Comparison of ENCODE assay signal across 20 cellular contexts in genomic region chr6:136274062-136274461, GRCh38. TPM values are rescaled to one million over a fixed set of nuclear protein-coding genes. Genes with fewer than 3 reads are reported as not detected.
A peak's percentile ranks its signal among the peaks of the same experiment; 100 is the strongest.
DNase-seq lines count a peak whose midpoint lies in the region; ATAC-seq, FAIRE-seq and TF ChIP-seq lines count a peak whose summit lies in the region.
"Had no signal": no experiment of that assay in that cellular context is flagged by ENCODE, and none has a peak within 500 bp of the region (broad histone marks: within the 10 kb centered on the region; RNA-seq: fewer than 3 reads in every experiment).

No MANE protein-coding gene starts in this region.

- peaks cover 80% of the 10 kb centered on the region for H3K79me2 ChIP-seq in K562 (ENCODE audit: control insufficient read depth, insufficient read depth, low read length)

- no peaks in the 10 kb centered on the region for H3K4me1 ChIP-seq in K562 (replicated peaks in 1 of 2; ENCODE audit: control insufficient read depth in 2 of 2, insufficient read depth in 2 of 2, low read length in 2 of 2)
- H3K4me1 ChIP-seq in heart right ventricle: peaks cover 0 to 21% (median 8%) of the 10 kb centered on the region in 9 donors
- no peaks in the 10 kb centered on the region for H3K4me1 ChIP-seq in kidney (ENCODE audit: control insufficient read depth in 1 of 2, insufficient read depth in 1 of 2, low read depth in 1 of 2, low read length in 2 of 2)
- H3K4me1 ChIP-seq: BLaER1 treated with 17β-estradiol and CSF1 and Interleukin-3, amounts not matched to agents 10 nM and 100 nM had no signal

- in situ Hi-C loops in K562 (cut with MboI): no loop called here

- H3K4me1 Mint-ChIP-seq in activated naive CD8-positive, alpha-beta T cell (ENCODE audit: low read depth): peaks cover 55% of the 10 kb centered on the region
- H3K4me1 Mint-ChIP-seq in activated naive CD8-positive, alpha-beta T cell treated with anti-CD3 and anti-CD28 coated beads, Interleukin-2, amount 50 U/mL, for 24 hours: peaks cover 12% of the 10 kb centered on the region

- no peak overlapping the region for H3K4me2 ChIP-seq in K562 (ENCODE audit: insufficient read depth, low read length)
- H3K4me2 ChIP-seq: BLaER1 treated with 17β-estradiol and CSF1 and Interleukin-3, amounts not matched to agents 10 nM and 100 nM had no signal

- no peak overlapping the region for H3K27ac ChIP-seq in K562 (ENCODE audit: extremely low read depth, low read depth, low read length)
- no peak overlapping the region for H3K27ac ChIP-seq in heart right ventricle
- H3K27ac ChIP-seq in kidney (ENCODE audit: low read depth in 2 of 2, low read length in 2 of 2): no peak overlapping the region
- H3K27ac ChIP-seq: BLaER1 treated with 17β-estradiol and CSF1 and Interleukin-3, amounts not matched to agents 10 nM and 100 nM had no signal

- CTCF ChIA-PET in K562 (lab: Yijun Ruan, JAX; ENCODE audit: low intra/inter-chr PET ratio): no interaction called here

- no peaks in the 10 kb centered on the region for H3K9me3 Mint-ChIP-seq in activated naive CD8-positive, alpha-beta T cell (ENCODE audit: low read depth)
- no peaks in the 10 kb centered on the region for H3K9me3 Mint-ChIP-seq in activated naive CD8-positive, alpha-beta T cell treated with anti-CD3 and anti-CD28 coated beads, Interleukin-2, amount 50 U/mL, for 24 hours
- H3K9me3 Mint-ChIP-seq: CD8-positive, alpha-beta T cell had no signal

- H3K9ac ChIP-seq in K562 (ENCODE audit: insufficient read depth in 1 of 2, low read depth in 2 of 2, low read length in 2 of 2): no peak overlapping the region
- H3K9ac ChIP-seq in kidney (ENCODE audit: low read length in 2 of 2): no peak overlapping the region
- H3K9ac ChIP-seq: BLaER1 treated with 17β-estradiol and CSF1 and Interleukin-3, amounts not matched to agents 10 nM and 100 nM had no signal

- H4K20me1 ChIP-seq in K562 (replicated peaks; ENCODE audit: control insufficient read depth, insufficient read depth, low read length): peaks cover 3% of the 10 kb centered on the region; the same call in 1 of the 2 replicates

- H3K27me3 Mint-ChIP-seq in activated naive CD8-positive, alpha-beta T cell: no peaks in the 10 kb centered on the region
- H3K27me3 Mint-ChIP-seq in activated naive CD8-positive, alpha-beta T cell treated with anti-CD3 and anti-CD28 coated beads, Interleukin-2, amount 50 U/mL, for 24 hours: no peaks in the 10 kb centered on the region

- 0 out of 2 replicates have a peak, but pooled peaks have one; percentile 25 for TF ChIP-seq POLR2A in K562 (conservative IDR thresholded peaks at IDR 0.05)

- no peak overlapping the region for H3K4me3 ChIP-seq in K562
- H3K4me3 ChIP-seq in heart right ventricle: no peak overlapping the region
- H3K4me3 ChIP-seq in kidney (ENCODE audit: low read length in 2 of 2): no peak overlapping the region
- H3K4me3 ChIP-seq: BLaER1 treated with 17β-estradiol and CSF1 and Interleukin-3, amounts not matched to agents 10 nM and 100 nM had no signal

- H3K4me3 Mint-ChIP-seq in activated naive CD8-positive, alpha-beta T cell: no peak overlapping the region
- no peak overlapping the region for H3K4me3 Mint-ChIP-seq in activated naive CD8-positive, alpha-beta T cell treated with anti-CD3 and anti-CD28 coated beads, Interleukin-2, amount 50 U/mL, for 24 hours
- H3K4me3 Mint-ChIP-seq: CD8-positive, alpha-beta T cell had no signal

- H3K9me3 ChIP-seq in K562 (replicated peaks; ENCODE audit: control insufficient read depth, insufficient read depth, low read depth, low read length): no peaks in the 10 kb centered on the region
- H3K9me3 ChIP-seq in heart right ventricle: no peaks in the 10 kb centered on the region
- no peaks in the 10 kb centered on the region for H3K9me3 ChIP-seq in kidney (ENCODE audit: control insufficient read depth in 1 of 2, low read length in 2 of 2)
- H3K9me3 ChIP-seq: BLaER1 treated with 17β-estradiol and CSF1 and Interleukin-3, amounts not matched to agents 10 nM and 100 nM had no signal

- no peak for TF ChIP-seq RAD21 in K562 (CRISPR knock-in tag; conservative IDR thresholded peaks at IDR 0.05 in 1 of 2, IDR thresholded peaks at IDR 0.05 in 1 of 2)

- H3K36me3 ChIP-seq in K562 (ENCODE audit: control insufficient read depth, insufficient read depth, low read length): peaks cover 93% of the 10 kb centered on the region
- peaks cover 0 to 97% (median 68%) of the 10 kb centered on the region in 9 donors for H3K36me3 ChIP-seq in heart right ventricle
- peaks cover 36 to 49% of the 10 kb centered on the region in 2 donors for H3K36me3 ChIP-seq in kidney (ENCODE audit: control insufficient read depth in 1 of 2, insufficient read depth in 2 of 2, low read length in 2 of 2)

- no peak for ATAC-seq in activated naive CD8-positive, alpha-beta T cell treated with anti-CD3 and anti-CD28 coated beads, Interleukin-2, amount 50 U/mL, for 24 hours
- ATAC-seq in K562 (no peak), heart right ventricle (no peak)
- ATAC-seq: CD8-positive, alpha-beta T cell had no signal

- WGBS in K562 (ENCODE audit: insufficient coverage, low coverage, missing lambda C conversion rate): 100% methylated on average over 1 of the region's 1 CpG
- 86 to 91% methylated on average over 1 of the region's 1 CpG for WGBS in heart right ventricle, 2 donors

- no peaks in the 10 kb centered on the region for H3K9me1 ChIP-seq in K562 (ENCODE audit: control insufficient read depth, insufficient read depth, low read length)

- POLR2A ChIA-PET in K562 (lab: Yijun Ruan, JAX): interaction anchor here (0.6 to 4.6 kb wide), 9 partner anchors 9 to 39 kb away, joined by 3 to 48 read pairs (median 5); partner anchors contain the start of genes BCLAF1 and MTFR2

- intact Hi-C loops in K562 (cut with micrococcal nuclease): no loop called here
- intact Hi-C loops in heart right ventricle (cut with DNase I): no loop called here
- intact Hi-C loops in kidney (cut with DNase I): no loop called here

- FAIRE-seq in K562 (lab: Jason Lieb, UNC) (no peak), kidney (lab: Jason Lieb, UNC) (no peak)
- FAIRE-seq: GM12891, GM19239, H1 had no signal

- H3K27ac Mint-ChIP-seq in activated naive CD8-positive, alpha-beta T cell: peak overlapping the region; percentile 34
- H3K27ac Mint-ChIP-seq in activated naive CD8-positive, alpha-beta T cell treated with anti-CD3 and anti-CD28 coated beads, Interleukin-2, amount 50 U/mL, for 24 hours: no peak overlapping the region
- H3K27ac Mint-ChIP-seq: CD8-positive, alpha-beta T cell had no signal

- no peak overlapping the region for H2AFZ ChIP-seq in K562 (ENCODE audit: low read depth, low read length)

- no peaks in the 10 kb centered on the region for H3K27me3 ChIP-seq in K562 (ENCODE audit: control insufficient read depth in 2 of 2, insufficient read depth in 2 of 2, low read length in 2 of 2)
- H3K27me3 ChIP-seq in heart right ventricle: no peaks in the 10 kb centered on the region
- H3K27me3 ChIP-seq: BLaER1 treated with 17β-estradiol and CSF1 and Interleukin-3, amounts not matched to agents 10 nM and 100 nM had no signal

- TF ChIP-seq EP300 in K562 (IDR thresholded peaks at IDR 0.05; ENCODE audit: low read length): no peak

- no TSS peak for BruUV-seq in K562 (replicated peaks; lab: Mats Ljungman, UMichigan)

- TF ChIP-seq CTCF in K562 (IDR thresholded peaks at IDR 0.05 in 2 of 3, conservative IDR thresholded peaks at IDR 0.05 in 1 of 3; ENCODE audit: insufficient read depth in 2 of 3, low read depth in 1 of 3, low read length in 3 of 3) (no peak), heart right ventricle (IDR thresholded peaks at IDR 0.05) (no peak), kidney (IDR thresholded peaks at IDR 0.05; ENCODE audit: borderline replicate concordance, extremely low read depth, insufficient read depth) (no peak)

- peaks cover 3% of the 10 kb centered on the region for H3K36me3 Mint-ChIP-seq in activated naive CD8-positive, alpha-beta T cell
- peaks cover 78% of the 10 kb centered on the region for H3K36me3 Mint-ChIP-seq in activated naive CD8-positive, alpha-beta T cell treated with anti-CD3 and anti-CD28 coated beads, Interleukin-2, amount 50 U/mL, for 24 hours (ENCODE audit: low read depth)

- DNase-seq in activated naive CD8-positive, alpha-beta T cell treated with anti-CD3 and anti-CD28 coated beads, Interleukin-2, amount 50 U/mL, for 24 hours: no peak
- DNase-seq in MV-4-11 (lab: John Stamatoyannopoulos, UW): peak; percentile 15
- DNase-seq in K562 (ENCODE audit: extremely low read depth in 1 of 4, low spot score in 3 of 4): no peak
- no peak for DNase-seq in heart right ventricle
- no peak for DNase-seq in iPS-NIHi11 (ENCODE audit: low spot score)
- DNase-seq in kidney: no peak
- DNase-seq: Calu3; CD8-positive, alpha-beta T cell; EL; KBM-7; NCI-H1417 treated with DMSO at 0.1 percent for 48 hours; NCI-H187 treated with DMSO at 0.1 percent for 48 hours; NCI-H2227 treated with DMSO at 0.1 percent for 48 hours; NCI-H524; NCI-H82 had no signal

RNA-seq across cellular contexts. Expression of gene BCLAF1, which starts 15.6 kb away (rescaled TPM):
- total RNA-seq in K562 (2011; cell fraction: chromatin; rRNA removed; ENCODE audit: low replicate concordance): 137 and 633 TPM in 2 replicates
- total RNA-seq in K562 (2011; cell fraction: nucleolus; rRNA removed): 47.0 and 65.4 TPM in 2 replicates
- 148 and 223 TPM in 2 replicates for total RNA-seq in K562 (2011; cell fraction: nucleoplasm; rRNA removed)
- total RNA-seq in K562 (2014; rRNA removed): 182 and 286 TPM in 2 replicates
- 206 and 262 TPM in 2 replicates for total RNA-seq in K562 (2014; rRNA removed; fragmentation: Illumina TruSeq; extraction: Trizol)
- total RNA-seq in K562 (2015; rRNA removed; fragmentation: Illumina TruSeq; extraction: Trizol): 253 and 263 TPM in 2 replicates
- 144 and 165 TPM in 2 replicates for total RNA-seq in K562 (2021)
- polyA plus RNA-seq in K562 (2011; rRNA removed): 96.1 and 102 TPM in 2 replicates
- 23.3 and 33.3 TPM in 2 replicates for polyA plus RNA-seq in K562 (2011; cell fraction: cytosol; rRNA removed)
- polyA plus RNA-seq in K562 (2011; cell fraction: nucleus; rRNA removed): 105 and 150 TPM in 2 replicates
- 53.6 and 80.8 TPM in 2 replicates for polyA plus RNA-seq in K562 (2012)
- 165 and 195 TPM in 2 replicates for polyA plus RNA-seq in K562 (2014; fragmentation: Illumina TruSeq; extraction: Trizol)
- polyA plus RNA-seq in K562 (2014; fragmentation: Nextera tagmentation; extraction: Ambion mirVana): 10 to 100 TPM; 65.4 to 87.3 TPM
- polyA plus RNA-seq in K562 (2014; rRNA removed): 93.8 and 116 TPM in 2 replicates
- 302 and 350 TPM in 2 replicates for polyA minus RNA-seq in K562 (2011; rRNA and poly(A)+ RNA removed)
- polyA minus RNA-seq in K562 (2011; cell fraction: cytosol; rRNA and poly(A)+ RNA removed): 82.9 and 149 TPM in 2 replicates
- 169 and 344 TPM in 2 replicates for polyA minus RNA-seq in K562 (2011; cell fraction: nucleus; rRNA and poly(A)+ RNA removed)
- 100 to 1,000 TPM in 2 of 10 donors, 10 to 100 TPM in 8; 62.8 to 102 (median 94.1) TPM for total RNA-seq in heart right ventricle
- polyA plus RNA-seq in heart right ventricle: 10 to 100 TPM; 13.1 to 19.7 TPM
- 132 TPM for total RNA-seq in kidney
- 18.3 TPM for polyA plus RNA-seq in kidney (ENCODE audit: insufficient read depth, low read depth, low replicate concordance)

RNA-seq across cellular contexts. Expression of gene MTFR2, which starts 24.0 kb away (rescaled TPM):
- total RNA-seq in K562 (2011; cell fraction: chromatin; rRNA removed; ENCODE audit: low replicate concordance): 37.8 and 63.0 TPM in 2 replicates
- 19.2 and 24.3 TPM in 2 replicates for total RNA-seq in K562 (2011; cell fraction: nucleolus; rRNA removed)
- 26.3 and 35.2 TPM in 2 replicates for total RNA-seq in K562 (2011; cell fraction: nucleoplasm; rRNA removed)
- total RNA-seq in K562 (2014; rRNA removed) (10.0 and 10.1 TPM in 2 replicates), K562 (2014; rRNA removed; fragmentation: Illumina TruSeq; extraction: Trizol) (25.0 and 31.3 TPM in 2 replicates), K562 (2015; rRNA removed; fragmentation: Illumina TruSeq; extraction: Trizol) (17.2 and 17.3 TPM in 2 replicates), K562 (2021) (25.7 and 29.1 TPM in 2 replicates), heart right ventricle (under 1 TPM in 4 of 10 donors, not detected in 6; 0.20 to 0.69 (median 0.27) TPM), kidney (1.3 TPM)
- polyA plus RNA-seq in K562 (2011; rRNA removed) (46.7 and 60.1 TPM in 2 replicates), K562 (2014; fragmentation: Illumina TruSeq; extraction: Trizol) (44.7 and 63.3 TPM in 2 replicates), K562 (2014; fragmentation: Nextera tagmentation; extraction: Ambion mirVana) (10 to 100 TPM; 45.9 to 49.7 TPM), K562 (2014; rRNA removed) (44.6 and 51.8 TPM in 2 replicates), heart right ventricle (under 1 TPM; 0.20 to 0.44 TPM), kidney (ENCODE audit: insufficient read depth, low read depth, low replicate concordance) (0.65 TPM)
- polyA plus RNA-seq in K562 (2011; cell fraction: cytosol; rRNA removed): 45.1 and 49.3 TPM in 2 replicates
- polyA plus RNA-seq in K562 (2011; cell fraction: nucleus; rRNA removed): 41.8 and 51.2 TPM in 2 replicates
- polyA plus RNA-seq in K562 (2012): 25.7 and 27.7 TPM in 2 replicates
- 33.7 and 33.9 TPM in 2 replicates for polyA minus RNA-seq in K562 (2011; rRNA and poly(A)+ RNA removed)
- 7.5 and 13.0 TPM in 2 replicates for polyA minus RNA-seq in K562 (2011; cell fraction: cytosol; rRNA and poly(A)+ RNA removed)
- 29.8 and 32.0 TPM in 2 replicates for polyA minus RNA-seq in K562 (2011; cell fraction: nucleus; rRNA and poly(A)+ RNA removed)
